Comparison of ENCODE assay signal across 1 cellular context in genomic region chr5:150043657-150044333, GRCh38.
TF ChIP-seq lines count a peak whose summit lies in the region.

No MANE protein-coding gene starts in this region.

TF ChIP-seq in HepG2, 621 proteins besides CTCF, POLR2A, EP300 and RAD21:
- TF ChIP-seq PTBP1 (IDR thresholded peaks at IDR 0.05; ENCODE audit: low read depth, low read length, poor library complexity, severe bottlenecking) = no peak
- no peak for TF ChIP-seq ZNF891 (CRISPR knock-in tag; IDR thresholded peaks at IDR 0.05)
- no peak for TF ChIP-seq ZNF496 (CRISPR knock-in tag; IDR thresholded peaks at IDR 0.05; ENCODE audit: insufficient replicate concordance)
- no peak for TF ChIP-seq SSRP1 (CRISPR knock-in tag; IDR thresholded peaks at IDR 0.05)
- TF ChIP-seq HOXA7 (CRISPR knock-in tag; IDR thresholded peaks at IDR 0.05) = no peak
- no peak for TF ChIP-seq ZUFSP (CRISPR knock-in tag; IDR thresholded peaks at IDR 0.05; ENCODE audit: borderline replicate concordance)
- no peak for TF ChIP-seq ZNF17 (CRISPR knock-in tag; IDR thresholded peaks at IDR 0.05)
- TF ChIP-seq NFRKB (IDR thresholded peaks at IDR 0.05) = no peak
- no peak for TF ChIP-seq CAMTA2 (CRISPR knock-in tag; IDR thresholded peaks at IDR 0.05; ENCODE audit: borderline replicate concordance)
- no peak for TF ChIP-seq ZNF7 (CRISPR knock-in tag; IDR thresholded peaks at IDR 0.05)
- TF ChIP-seq ZBTB10 (CRISPR knock-in tag; IDR thresholded peaks at IDR 0.05; ENCODE audit: borderline replicate concordance) = no peak
- no peak for TF ChIP-seq ZNF772 (CRISPR knock-in tag; IDR thresholded peaks at IDR 0.05)
- TF ChIP-seq MAX (IDR thresholded peaks at IDR 0.05) = no peak
TF ChIP-seq in HepG2: peak in this region for 0.
